ENCODE assay signal across 21 cellular contexts in the genomic region with DNA sequence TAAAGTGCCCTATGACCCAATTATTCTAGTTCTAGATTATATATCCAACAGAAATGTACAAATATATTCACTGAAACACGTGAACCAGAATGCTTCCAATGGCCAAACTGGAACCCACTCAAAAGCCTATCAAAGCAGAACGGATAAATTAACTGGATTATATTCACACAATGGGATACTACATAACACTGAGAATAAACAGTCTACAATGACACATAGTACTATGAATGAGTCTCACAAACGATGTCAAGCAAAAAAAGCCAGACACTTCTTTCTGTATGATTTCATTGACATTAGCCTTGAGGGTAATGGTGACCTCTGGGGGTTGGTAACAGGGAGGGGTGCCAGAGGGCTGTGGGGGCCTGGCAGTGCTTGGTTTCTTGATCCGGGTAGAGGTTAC. TPM values are rescaled to one million over a fixed set of nuclear protein-coding genes. Genes with fewer than 3 reads are reported as not detected.
DNase-seq lines count a peak whose midpoint lies in the region; ATAC-seq and TF ChIP-seq lines count a peak whose summit lies in the region.
"Had no signal": no experiment of that assay in that cellular context is flagged by ENCODE, and none has a peak within 500 bp of the region (broad histone marks: within the 10 kb centered on the region; RNA-seq: fewer than 3 reads in every experiment).

No MANE protein-coding gene starts in this region.

- peak overlapping the region; percentile 44 for H2BK15ac ChIP-seq in mesenchymal stem cell (ENCODE audit: low read depth, poor library complexity, severe bottlenecking)

- WGBS in mesenchymal stem cell: 83% methylated on average over 4 of the region's 4 CpGs

- no peak overlapping the region for H3K4me2 ChIP-seq in mesenchymal stem cell (ENCODE audit: low read length, poor library complexity, severe bottlenecking)
- H3K4me2 ChIP-seq: PC-9 had no signal

- no peak overlapping the region for H2AFZ ChIP-seq in mesenchymal stem cell (ENCODE audit: low read depth, low read length)
- H2AFZ ChIP-seq: GM23248, PC-9 had no signal

- H3K4me1 ChIP-seq in HUES48 (ENCODE audit: control insufficient read depth, insufficient read depth, low read length) (peaks cover 41% of the 10 kb centered on the region), mesenchymal stem cell (ENCODE audit: control insufficient read depth, insufficient read depth, low read depth, low read length) (peaks cover 46% of the 10 kb centered on the region), stomach smooth muscle (ENCODE audit: control insufficient read depth, insufficient read depth, low read length) (peaks cover 91% of the 10 kb centered on the region)

- H3K9me3 ChIP-seq in HUES48 (ENCODE audit: control insufficient read depth, insufficient read depth, low read length): no peaks in the 10 kb centered on the region
- H3K9me3 ChIP-seq in mesenchymal stem cell (ENCODE audit: control insufficient read depth, low read length): no peaks in the 10 kb centered on the region
- no peaks in the 10 kb centered on the region for H3K9me3 ChIP-seq in stomach smooth muscle (ENCODE audit: control insufficient read depth in 2 of 2, low read length in 2 of 2)
- H3K9me3 ChIP-seq in CD4-positive, alpha-beta T cell (ENCODE audit: control insufficient read depth, low read length): no peaks in the 10 kb centered on the region
- H3K9me3 ChIP-seq: upper lobe of right lung had no signal

- peak overlapping the region; percentile 18 for H2AK5ac ChIP-seq in mesenchymal stem cell (ENCODE audit: low read length, severe bottlenecking)

- H3K27me3 Mint-ChIP-seq in CD4-positive, alpha-beta T cell: no peaks in the 10 kb centered on the region
- H3K27me3 Mint-ChIP-seq: stimulated activated naive B cell treated with anti-CD40 and anti-IgM and Interleukin-4, amounts not matched to agents 10 μg/mL and 1 μg/mL and 100 μg/mL, for 72 hours had no signal

- no peak overlapping the region for H4K91ac ChIP-seq in mesenchymal stem cell (ENCODE audit: low read length)

- no peak overlapping the region for H3K4me3 ChIP-seq in HUES48 (ENCODE audit: low read depth, low read length)
- H3K4me3 ChIP-seq in astrocyte of the cerebellum (ENCODE audit: low read depth, low read length): no peak overlapping the region
- H3K4me3 ChIP-seq in mesenchymal stem cell (ENCODE audit: insufficient read depth in 1 of 2, low read depth in 1 of 2, low read length in 2 of 2): no peak overlapping the region
- H3K4me3 ChIP-seq in stomach smooth muscle (ENCODE audit: low read length in 2 of 2): no peak overlapping the region
- H3K4me3 ChIP-seq: GM23248, PC-9, upper lobe of right lung had no signal

- H3K27ac Mint-ChIP-seq in CD4-positive, alpha-beta T cell: no peak overlapping the region
- H3K27ac Mint-ChIP-seq: stimulated activated naive B cell treated with anti-CD40 and anti-IgM and Interleukin-4, amounts not matched to agents 10 μg/mL and 1 μg/mL and 100 μg/mL, for 72 hours had no signal

- POLR2A ChIA-PET in CD4-positive, alpha-beta T cell (lab: Charles Lee): no interaction called here

- H3K4me3 Mint-ChIP-seq in CD4-positive, alpha-beta T cell: no peak overlapping the region
- H3K4me3 Mint-ChIP-seq: stimulated activated naive B cell treated with anti-CD40 and anti-IgM and Interleukin-4, amounts not matched to agents 10 μg/mL and 1 μg/mL and 100 μg/mL, for 72 hours had no signal

- in situ Hi-C loops in astrocyte of the cerebellum (cut with HindIII; ENCODE audit: low sequenced_read_pairs): no loop called here

- no peak overlapping the region for H2BK5ac ChIP-seq in mesenchymal stem cell (ENCODE audit: low read depth, low read length, poor library complexity, severe bottlenecking)

- no peak overlapping the region for H3K18ac ChIP-seq in mesenchymal stem cell (ENCODE audit: low read depth in 1 of 2, low read length in 2 of 2)

- TF ChIP-seq CTCF in astrocyte of the cerebellum (IDR thresholded peaks at IDR 0.05; ENCODE audit: low read depth, low read length, missing control alignments): no peak
- TF ChIP-seq CTCF in CD4-positive, alpha-beta T cell (IDR thresholded peaks at IDR 0.05): no peak

- peak overlapping the region in 1 of 2 experiments; percentile 12 for H2BK12ac ChIP-seq in mesenchymal stem cell (ENCODE audit: low read length in 2 of 2)

- intact Hi-C loops in CD4-positive, alpha-beta T cell (cut with DNase I, micrococcal nuclease): no loop called here

- no peaks in the 10 kb centered on the region for H3K36me3 Mint-ChIP-seq in CD4-positive, alpha-beta T cell (ENCODE audit: low read depth)
- H3K36me3 Mint-ChIP-seq: activated naive CD4-positive, alpha-beta T cell treated with anti-CD3 and anti-CD28 coated beads, Interleukin-2, amount 50 U/mL, for 72 hours had no signal

- H3K4me1 Mint-ChIP-seq in CD4-positive, alpha-beta T cell (ENCODE audit: low read depth): no peaks in the 10 kb centered on the region

- H4K8ac ChIP-seq in mesenchymal stem cell (ENCODE audit: low read length): no peak overlapping the region

- no peaks in the 10 kb centered on the region for H3K27me3 ChIP-seq in HUES48 (ENCODE audit: control insufficient read depth, insufficient read depth, low read length)
- H3K27me3 ChIP-seq in mesenchymal stem cell (ENCODE audit: control insufficient read depth in 1 of 2, insufficient read depth in 1 of 2, low read length in 2 of 2): no peaks in the 10 kb centered on the region
- H3K27me3 ChIP-seq in stomach smooth muscle (ENCODE audit: control insufficient read depth in 1 of 2, insufficient read depth in 2 of 2, low read length in 2 of 2): no peaks in the 10 kb centered on the region
- H3K27me3 ChIP-seq in CD4-positive, alpha-beta T cell (ENCODE audit: control insufficient read depth, insufficient read depth, low read length): no peaks in the 10 kb centered on the region
- H3K27me3 ChIP-seq: foreskin keratinocyte, upper lobe of right lung had no signal

- ATAC-seq in CD4-positive, alpha-beta T cell (ENCODE audit: poor library complexity): no peak
- ATAC-seq: activated naive CD4-positive, alpha-beta T cell treated with anti-CD3 and anti-CD28 coated beads, Interleukin-2, amount 50 U/mL, for 72 hours; foreskin keratinocyte; sciatic nerve; stimulated activated naive B cell treated with anti-CD40 and anti-IgM and Interleukin-4, amounts not matched to agents 10 μg/mL and 1 μg/mL and 100 μg/mL, for 72 hours had no signal

- no peak overlapping the region for H3K14ac ChIP-seq in mesenchymal stem cell (ENCODE audit: low read length in 2 of 2)

- peak overlapping the region; percentile 68 for H3K27ac ChIP-seq in HUES48 (ENCODE audit: low read depth, low read length)
- peak overlapping the region; percentile 80 for H3K27ac ChIP-seq in mesenchymal stem cell (ENCODE audit: low read length, poor library complexity, severe bottlenecking)
- peak overlapping the region; percentile 88 for H3K27ac ChIP-seq in stomach smooth muscle (ENCODE audit: low read length)
- no peak overlapping the region for H3K27ac ChIP-seq in CD4-positive, alpha-beta T cell (ENCODE audit: low read depth, low read length)
- H3K27ac ChIP-seq: C4-2B, foreskin keratinocyte, GM23248, PC-9, upper lobe of right lung had no signal

- peaks cover 17% of the 10 kb centered on the region for H3K79me1 ChIP-seq in mesenchymal stem cell (replicated peaks; ENCODE audit: low read length, poor library complexity, severe bottlenecking)

- CTCF ChIA-PET in CD4-positive, alpha-beta T cell (lab: Charles Lee): no interaction called here

- no peak overlapping the region for H3K23ac ChIP-seq in mesenchymal stem cell (ENCODE audit: low read length in 2 of 2)

- H3K9me3 Mint-ChIP-seq in CD4-positive, alpha-beta T cell: no peaks in the 10 kb centered on the region
- H3K9me3 Mint-ChIP-seq: activated naive CD4-positive, alpha-beta T cell treated with anti-CD3 and anti-CD28 coated beads, Interleukin-2, amount 50 U/mL, for 72 hours; stimulated activated naive B cell treated with anti-CD40 and anti-IgM and Interleukin-4, amounts not matched to agents 10 μg/mL and 1 μg/mL and 100 μg/mL, for 72 hours had no signal

- peak; percentile 28 for DNase-seq in astrocyte of the cerebellum (ENCODE audit: low read depth)
- no peak for DNase-seq in mesenchymal stem cell
- no peak for DNase-seq in retina
- DNase-seq in OCI-M1 (lab: John Stamatoyannopoulos, UW): no peak
- no peak for DNase-seq in activated effector memory CD4-positive, alpha-beta T cell treated with anti-CD3 and anti-CD28 coated beads, Interleukin-2, amount 50 U/mL, for 16 hours
- no peak for DNase-seq in CD4-positive, alpha-beta T cell
- DNase-seq: ACHN; activated T-cell treated with anti-CD3 and anti-CD28 coated beads, Interleukin-2, amount 50 U/mL, for 48 hours; foreskin keratinocyte; GM23248; kidney glomerular epithelial cell; NCI-H774; stimulated activated naive B cell treated with anti-CD40 and anti-IgM and Interleukin-4, amounts not matched to agents 10 μg/mL and 1 μg/mL and 100 μg/mL, for 72 hours; T-helper 2 cell; upper lobe of right lung had no signal

- no peak overlapping the region for H3K9ac ChIP-seq in HUES48 (ENCODE audit: low read depth, low read length)
- no peak overlapping the region for H3K9ac ChIP-seq in mesenchymal stem cell (ENCODE audit: low read length)
- peak overlapping the region in 1 of 2 donors; percentile 11 for H3K9ac ChIP-seq in stomach smooth muscle (ENCODE audit: low read length in 2 of 2)
- H3K9ac ChIP-seq: GM23248 had no signal

- H3K36me3 ChIP-seq in HUES48 (ENCODE audit: control insufficient read depth, insufficient read depth, low read length): no peaks in the 10 kb centered on the region
- peaks cover 51 to 63% of the 10 kb centered on the region in 2 experiments for H3K36me3 ChIP-seq in mesenchymal stem cell (ENCODE audit: control insufficient read depth in 1 of 2, insufficient read depth in 2 of 2, low read depth in 1 of 2, low read length in 2 of 2)
- peaks cover 51 to 66% of the 10 kb centered on the region in 2 donors for H3K36me3 ChIP-seq in stomach smooth muscle (ENCODE audit: control insufficient read depth in 2 of 2, insufficient read depth in 2 of 2, low read length in 2 of 2)

- H2BK120ac ChIP-seq in mesenchymal stem cell (ENCODE audit: low read depth, low read length): no peak overlapping the region

- no peak overlapping the region for H3K4ac ChIP-seq in mesenchymal stem cell (ENCODE audit: low read depth in 1 of 2, low read length in 2 of 2)

RNA-seq across cellular contexts. Expression of gene HACD2, which starts 50.9 kb away (rescaled TPM):
- polyA plus RNA-seq in mesenchymal stem cell (2013, experiment 1 of 2): 13.5 TPM
- polyA plus RNA-seq in mesenchymal stem cell (2013, experiment 2 of 2): 14.5 TPM
- 10 to 100 TPM; 12.1 to 13.3 TPM for total RNA-seq in CD4-positive, alpha-beta T cell
